ENCODE assay signal across 9 cellular contexts in the genomic region with DNA sequence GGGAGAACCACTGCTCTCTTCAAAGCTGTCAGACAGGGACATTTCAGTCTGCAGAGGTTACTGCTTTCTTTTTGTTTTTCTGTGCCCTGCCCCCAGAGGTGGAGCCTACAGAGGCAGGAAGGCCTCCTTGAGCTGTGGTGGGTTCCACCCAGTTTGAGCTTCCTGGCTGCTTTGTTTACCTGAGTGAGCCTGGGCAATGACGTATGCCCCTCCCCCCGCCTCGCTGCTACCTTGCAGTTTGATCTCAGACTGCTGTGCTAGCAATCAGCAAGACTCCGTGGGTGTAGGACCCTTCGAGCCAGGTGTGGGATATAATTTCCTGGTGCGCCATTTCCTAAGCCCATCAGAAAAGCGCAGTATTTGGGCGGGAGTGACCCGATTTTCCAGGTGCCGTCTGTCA. TPM values are rescaled to one million over a fixed set of nuclear protein-coding genes. Genes with fewer than 3 reads are reported as not detected.
A peak's percentile ranks its signal among the peaks of the same experiment; 100 is the strongest.
DNase-seq lines count a peak whose midpoint lies in the region; ATAC-seq and TF ChIP-seq lines count a peak whose summit lies in the region.
"Not testable (repeated sequence)": the region's sequence is repeated elsewhere in the genome, so short reads cannot be mapped to it uniquely, and the experiment has no call there.
"Had no signal": no experiment of that assay in that cellular context is flagged by ENCODE, and none has a peak within 500 bp of the region (broad histone marks: within the 10 kb centered on the region; RNA-seq: fewer than 3 reads in every experiment).

No MANE protein-coding gene starts in this region.

- H3K9me2 ChIP-seq in Karpas-422 (replicated peaks; ENCODE audit: insufficient read depth, low read length) = not testable (repeated sequence)

- H3K4me2 ChIP-seq in Karpas-422 (ENCODE audit: low read depth, low read length, poor library complexity, severe bottlenecking) = not testable (repeated sequence)

- intact Hi-C loops in CD4-positive, alpha-beta T cell (cut with DNase I, micrococcal nuclease); mucosa of descending colon (cut with DNase I, micrococcal nuclease): not testable (repeated sequence)

- POLR2A ChIA-PET in CD4-positive, alpha-beta T cell (lab: Charles Lee) = not testable (repeated sequence)
- POLR2A ChIA-PET in activated CD4-positive, alpha-beta memory T cell treated with anti-CD3 and anti-CD28 coated beads, Interleukin-2, amount 10 ng/mL, durations not matched to agents 7 days and 5 days (lab: Charles Lee) = interaction anchor here (1.6 to 1.9 kb wide), 2 partner anchors 44 to 49 kb away, joined by 7 to 10 read pairs; a partner anchor contains a TSS

- peaks cover 19% of the 10 kb centered on the region for H3K36me3 Mint-ChIP-seq in CD4-positive, alpha-beta T cell (ENCODE audit: low read depth)
- peaks cover 37% of the 10 kb centered on the region for H3K36me3 Mint-ChIP-seq in T-helper 2 cell treated with Interferon-gamma antibody and Interleukin-4, amounts not matched to agents 5 μg/mL and 100 μg/mL, for 36 hours (ENCODE audit: low read depth)
- H3K36me3 Mint-ChIP-seq in activated CD4-positive, alpha-beta memory T cell treated with anti-CD3 and anti-CD28 coated beads, Interleukin-2, amount 10 ng/mL, durations not matched to agents 7 days and 5 days (ENCODE audit: low read depth) = peaks cover 36% of the 10 kb centered on the region

- H3K27me3 ChIP-seq in CD4-positive, alpha-beta T cell (ENCODE audit: control insufficient read depth, insufficient read depth, low read length); Karpas-422 (ENCODE audit: low read length): not testable (repeated sequence)

- not testable (repeated sequence) for H3K9me3 Mint-ChIP-seq in CD4-positive, alpha-beta T cell
- H3K9me3 Mint-ChIP-seq in T-helper 2 cell treated with Interferon-gamma antibody and Interleukin-4, amounts not matched to agents 5 μg/mL and 100 μg/mL, for 36 hours = peaks cover 56% of the 10 kb centered on the region
- H3K9me3 Mint-ChIP-seq in activated CD4-positive, alpha-beta memory T cell treated with anti-CD3 and anti-CD28 coated beads, Interleukin-2, amount 10 ng/mL, durations not matched to agents 7 days and 5 days = peaks cover 43% of the 10 kb centered on the region

- H3K4me3 Mint-ChIP-seq in CD4-positive, alpha-beta T cell = not testable (repeated sequence)
- peak overlapping the region; percentile 51 for H3K4me3 Mint-ChIP-seq in T-helper 2 cell treated with Interferon-gamma antibody and Interleukin-4, amounts not matched to agents 5 μg/mL and 100 μg/mL, for 36 hours
- peak overlapping the region; percentile 13 for H3K4me3 Mint-ChIP-seq in activated CD4-positive, alpha-beta memory T cell treated with anti-CD3 and anti-CD28 coated beads, Interleukin-2, amount 10 ng/mL, durations not matched to agents 7 days and 5 days

- H3K36me3 ChIP-seq in Karpas-422 (ENCODE audit: insufficient read depth, low read length); mucosa of descending colon (ENCODE audit: low read depth): not testable (repeated sequence)

- not testable (repeated sequence) for TF ChIP-seq CTCF in CD4-positive, alpha-beta T cell (IDR thresholded peaks at IDR 0.05); mucosa of descending colon (IDR thresholded peaks at IDR 0.05)

- not testable (repeated sequence) for H3K27me3 Mint-ChIP-seq in CD4-positive, alpha-beta T cell; T-helper 2 cell treated with Interferon-gamma antibody and Interleukin-4, amounts not matched to agents 5 μg/mL and 100 μg/mL, for 36 hours (ENCODE audit: low read depth); activated CD4-positive, alpha-beta memory T cell treated with anti-CD3 and anti-CD28 coated beads, Interleukin-2, amount 10 ng/mL, durations not matched to agents 7 days and 5 days

- peak in 9 of 10 experiments; percentile 4 to 58 (median 41) for DNase-seq in CD4-positive, alpha-beta T cell
- DNase-seq in Karpas-422 (peak; percentile 19), activated T-helper 1 cell treated with Interleukin-2 at 50 U/mL for 16 hours (ENCODE audit: low read depth) (peak; percentile 34), mucosa of descending colon (peak; percentile 3 to 71 (median 35))
- DNase-seq in T-helper 2 cell treated with Interferon-gamma antibody and Interleukin-4, amounts not matched to agents 5 μg/mL and 100 μg/mL, for 36 hours (ENCODE audit: low spot score) = not testable (repeated sequence)
- DNase-seq in activated CD4-positive, alpha-beta memory T cell treated with anti-CD3 and anti-CD28 coated beads, Interleukin-2, amount 10 ng/mL, durations not matched to agents 7 days and 5 days = peak; percentile 75
- DNase-seq in activated naive CD4-positive, alpha-beta T cell treated with Interleukin-2 at 50 U/mL for 16 hours = peak; percentile 23
- peak in 2 of 3 donors; percentile 21 to 24 for DNase-seq in stimulated activated CD4-positive, alpha-beta T cell treated with anti-CD3 and anti-CD28 coated beads, TNF-alpha, amount 100 ng/mL, for 1 hour (ENCODE audit: low read depth in 3 of 3, low spot score in 1 of 3)

- not testable (repeated sequence) for H2AFZ ChIP-seq in Karpas-422 (ENCODE audit: low read length)

- not testable (repeated sequence) for H3K4me1 ChIP-seq in Karpas-422 (ENCODE audit: low read length); mucosa of descending colon (ENCODE audit: low read depth)

- not testable (repeated sequence) for H3K9me3 ChIP-seq in CD4-positive, alpha-beta T cell (ENCODE audit: control insufficient read depth, low read length); Karpas-422 (ENCODE audit: low read length); mucosa of descending colon

- ATAC-seq in CD4-positive, alpha-beta T cell (ENCODE audit: poor library complexity); mucosa of descending colon: not testable (repeated sequence)

- H3K4me1 Mint-ChIP-seq in CD4-positive, alpha-beta T cell (ENCODE audit: low read depth) = peaks cover 16% of the 10 kb centered on the region
- peaks cover 28% of the 10 kb centered on the region for H3K4me1 Mint-ChIP-seq in T-helper 2 cell treated with Interferon-gamma antibody and Interleukin-4, amounts not matched to agents 5 μg/mL and 100 μg/mL, for 36 hours (ENCODE audit: low read depth)
- peaks cover 29% of the 10 kb centered on the region for H3K4me1 Mint-ChIP-seq in activated CD4-positive, alpha-beta memory T cell treated with anti-CD3 and anti-CD28 coated beads, Interleukin-2, amount 10 ng/mL, durations not matched to agents 7 days and 5 days

- CTCF ChIA-PET in CD4-positive, alpha-beta T cell (lab: Charles Lee) = not testable (repeated sequence)
- CTCF ChIA-PET in activated CD4-positive, alpha-beta memory T cell treated with anti-CD3 and anti-CD28 coated beads, Interleukin-2, amount 10 ng/mL, durations not matched to agents 7 days and 5 days (lab: Charles Lee) = interaction anchor here (1.4 kb wide), 1 partner anchor 49 kb away, joined by 4 read pairs; a partner anchor contains a TSS

- H3K79me2 ChIP-seq in Karpas-422 (ENCODE audit: low read length) = not testable (repeated sequence)

- not testable (repeated sequence) for H4K20me1 ChIP-seq in Karpas-422 (ENCODE audit: insufficient read depth, low read depth, low read length)

- not testable (repeated sequence) for H3K27ac ChIP-seq in CD4-positive, alpha-beta T cell (ENCODE audit: low read depth, low read length); Karpas-422 (ENCODE audit: low read length)

- H3K4me3 ChIP-seq in Karpas-422 (ENCODE audit: low read length); mucosa of descending colon: not testable (repeated sequence)

- H3K9ac ChIP-seq in Karpas-422 (ENCODE audit: low read length) = not testable (repeated sequence)

- H3K27ac Mint-ChIP-seq in CD4-positive, alpha-beta T cell = not testable (repeated sequence)
- peak overlapping the region; percentile 55 for H3K27ac Mint-ChIP-seq in T-helper 2 cell treated with Interferon-gamma antibody and Interleukin-4, amounts not matched to agents 5 μg/mL and 100 μg/mL, for 36 hours
- H3K27ac Mint-ChIP-seq in activated CD4-positive, alpha-beta memory T cell treated with anti-CD3 and anti-CD28 coated beads, Interleukin-2, amount 10 ng/mL, durations not matched to agents 7 days and 5 days = peak overlapping the region; percentile 78

RNA-seq across cellular contexts. Expression of a gene that starts 48.4 kb away (rescaled TPM):
- total RNA-seq in CD4-positive, alpha-beta T cell = 100 to 1,000 TPM; 131 to 133 TPM
- 166 and 376 TPM in 2 replicates for total RNA-seq in Karpas-422 (2014; rRNA removed; shearing (Covaris generic); ENCODE audit: low replicate concordance)
- 100 to 1,000 TPM; 181 to 188 TPM for total RNA-seq in activated CD4-positive, alpha-beta memory T cell treated with anti-CD3 and anti-CD28 coated beads, Interleukin-2, amount 10 ng/mL, durations not matched to agents 7 days and 5 days
- total RNA-seq in mucosa of descending colon = 10 to 100 TPM in 2 of 3 donors, 1 to 10 TPM in 1; 4.2 to 13.7 (median 11.1) TPM
- total RNA-seq: HT-29 had no signal

Comparison
In these comparisons a context has a peak if more than half of its experiments do, and no peak if none do; other contexts are left out.
1. RNA of a gene that starts 48.4 kb away (total RNA-seq): 166 to 376 TPM in Karpas-422, 181 to 188 TPM in activated CD4-positive, alpha-beta memory T cell treated with anti-CD3 and anti-CD28 coated beads, Interleukin-2, amount 10 ng/mL, durations not matched to agents 7 days and 5 days and 131 to 133 TPM in CD4-positive, alpha-beta T cell; 4.2 to 13.7 TPM in mucosa of descending colon; every median in the first group is over 4 times any median in the second.